ENCODE assay signal across 30 cellular contexts in genomic region chr4:74386159-74386558, GRCh38. TPM values are rescaled to one million over a fixed set of nuclear protein-coding genes. Genes with fewer than 3 reads are reported as not detected.
"Had no signal": no experiment of that assay in that cellular context is flagged by ENCODE, and none has a peak within 500 bp of the region (broad histone marks: within the 10 kb centered on the region; RNA-seq: fewer than 3 reads in every experiment).

No MANE protein-coding gene starts in this region.

- H3K27ac Mint-ChIP-seq: immature natural killer cell; naive thymus-derived CD8-positive, alpha-beta T cell; nephron; stimulated activated naive B cell treated with anti-CD40 and anti-IgM and Interleukin-4, amounts not matched to agents 10 μg/mL and 1 μg/mL and 100 μg/mL, for 72 hours had no signal

- H3K9me3 Mint-ChIP-seq: immature natural killer cell; naive thymus-derived CD8-positive, alpha-beta T cell; nephron; neural crest cell; stimulated activated naive B cell treated with anti-CD40 and anti-IgM and Interleukin-4, amounts not matched to agents 10 μg/mL and 1 μg/mL and 100 μg/mL, for 72 hours had no signal

- DNase-seq: hypothalamus; immature natural killer cell; kidney; left colon; left lung; lower lobe of right lung; naive thymus-derived CD8-positive, alpha-beta T cell; nucleus accumbens; pancreas; posterior cingulate gyrus; retina; right cardiac atrium; stimulated activated CD4-positive, alpha-beta T cell treated with anti-CD3 and anti-CD28 coated beads, Interleukin-12 subunit alpha, Interleukin-12 subunit beta, amount 100 ng/mL, for 4 hours; stimulated activated CD4-positive, alpha-beta T cell treated with anti-CD3 and anti-CD28 coated beads, Interleukin-15, amount 100 ng/mL, for 24 hours; stimulated activated CD4-positive, alpha-beta T cell treated with anti-CD3 and anti-CD28 coated beads, Interleukin-2, amount 100 ng/mL, for 24 hours; stimulated activated CD4-positive, alpha-beta T cell treated with anti-CD3 and anti-CD28 coated beads, Interleukin-4, amount 100 ng/mL, for 1 hour; stimulated activated naive B cell treated with anti-CD40 and anti-IgM and Interleukin-4, amounts not matched to agents 10 μg/mL and 1 μg/mL and 100 μg/mL, for 72 hours; stimulated activated naive CD8-positive, alpha-beta T cell treated with anti-CD3 and anti-CD28 coated beads, Interleukin-15, Interleukin-2, amounts not matched to agents 100 U/mL and 50 U/mL, for 24 hours; stomach; testis; thyroid gland; transverse colon; upper lobe of left lung had no signal

- H3K4me1 ChIP-seq: lower lobe of right lung, pancreas, prostate gland, stomach, testis, thyroid gland, transverse colon, upper lobe of left lung, vagina had no signal

- ATAC-seq: left colon; left lung; lower lobe of right lung; naive thymus-derived CD8-positive, alpha-beta T cell; pancreas; right cardiac atrium; sciatic nerve; stimulated activated naive B cell treated with anti-CD40 and anti-IgM and Interleukin-4, amounts not matched to agents 10 μg/mL and 1 μg/mL and 100 μg/mL, for 72 hours; stimulated activated naive CD8-positive, alpha-beta T cell treated with anti-CD3 and anti-CD28 coated beads, Interleukin-15, Interleukin-2, amounts not matched to agents 100 U/mL and 50 U/mL, for 24 hours had no signal

- H3K36me3 Mint-ChIP-seq: immature natural killer cell; naive thymus-derived CD8-positive, alpha-beta T cell; stimulated activated naive B cell treated with anti-CD40 and anti-IgM and Interleukin-4, amounts not matched to agents 10 μg/mL and 1 μg/mL and 100 μg/mL, for 72 hours had no signal

- H3K27ac ChIP-seq: left lung, lower lobe of right lung, pancreas, prostate gland, skin epidermis, stomach, testis, thyroid gland, transverse colon, upper lobe of left lung, vagina had no signal

- H3K4me1 Mint-ChIP-seq: immature natural killer cell; naive thymus-derived CD8-positive, alpha-beta T cell; nephron; neural crest cell; stimulated activated naive B cell treated with anti-CD40 and anti-IgM and Interleukin-4, amounts not matched to agents 10 μg/mL and 1 μg/mL and 100 μg/mL, for 72 hours had no signal

- H3K9me3 ChIP-seq: left lung, lower lobe of right lung, pancreas, prostate gland, stomach, testis, thyroid gland, transverse colon, upper lobe of left lung, vagina had no signal

- H3K36me3 ChIP-seq: left lung, lower lobe of right lung, pancreas, prostate gland, stomach, thyroid gland, transverse colon, upper lobe of left lung, vagina had no signal

- H3K27me3 ChIP-seq: left lung, pancreas, stomach, testis, thyroid gland, transverse colon, upper lobe of left lung, vagina had no signal

- H3K4me3 ChIP-seq: left lung, lower lobe of right lung, pancreas, prostate gland, skin epidermis, stomach, testis, thyroid gland, transverse colon, upper lobe of left lung, vagina had no signal

- H3K4me3 Mint-ChIP-seq: immature natural killer cell; naive thymus-derived CD8-positive, alpha-beta T cell; nephron; neural crest cell; stimulated activated naive B cell treated with anti-CD40 and anti-IgM and Interleukin-4, amounts not matched to agents 10 μg/mL and 1 μg/mL and 100 μg/mL, for 72 hours had no signal

RNA-seq across cellular contexts. Expression of gene EREG, which starts 21.2 kb away (rescaled TPM):
- total RNA-seq: naive thymus-derived CD8-positive, alpha-beta T cell; neural crest cell had no signal
- polyA plus RNA-seq: immature natural killer cell; liver; naive thymus-derived CD8-positive, alpha-beta T cell; pancreas had no signal

RNA-seq across cellular contexts. Expression of gene AREG, which starts 58.8 kb away (rescaled TPM):
- total RNA-seq: liver, neural crest cell had no signal
